In genomic region chr16:27549607-27549856, GRCh38 we compare ENCODE assay signal across 8 cellular contexts. TPM values are rescaled to one million over a fixed set of nuclear protein-coding genes. Genes with fewer than 3 reads are reported as not detected.
DNase-seq lines count a peak whose midpoint lies in the region; ATAC-seq and TF ChIP-seq lines count a peak whose summit lies in the region.

No MANE protein-coding gene starts in this region.

- TF ChIP-seq POLR2A in HCT116 (IDR thresholded peaks at IDR 0.05; ENCODE audit: borderline replicate concordance, extremely low read depth, insufficient read depth, insufficient read length), result peak; percentile 73
- TF ChIP-seq POLR2A in Peyer's patch (IDR thresholded peaks at IDR 0.05), result no peak

- H4K20me1 ChIP-seq in HCT116 (ENCODE audit: insufficient read depth), result no peaks in the 10 kb centered on the region

- peak overlapping the region; percentile 100 for H3K27ac Mint-ChIP-seq in Caco-2 (ENCODE audit: unreplicated experiment)

- TF ChIP-seq RAD21 in HCT116 (IDR thresholded peaks at IDR 0.05; ENCODE audit: low read depth), result no peak

- H3K4me1 ChIP-seq in Caco-2, result peaks cover 8% of the 10 kb centered on the region; the same call in 1 of the 2 replicates
- H3K4me1 ChIP-seq in HCT116 (ENCODE audit: control insufficient read depth in 1 of 2, insufficient read depth in 2 of 2, low read length in 2 of 2), result peaks cover 11 to 30% of the 10 kb centered on the region in 2 experiments; a peak in 3 of 4 replicates
- H3K4me1 ChIP-seq in Peyer's patch, result peaks cover 0 to 26% (median 9%) of the 10 kb centered on the region in 4 donors
- peaks cover 6% of the 10 kb centered on the region for H3K4me1 ChIP-seq in rectal smooth muscle tissue (ENCODE audit: control insufficient read depth, insufficient read depth, low read length)

- H3K4me3 Mint-ChIP-seq in Caco-2 (ENCODE audit: unreplicated experiment), result peak overlapping the region; percentile 98

- RAD21 ChIA-PET in HCT116 (lab: Charles Lee; ENCODE audit: low non-redundant PET in 1 of 2, low total read pairs in 2 of 2, uncharacterized antibody in 2 of 2, unreplicated experiment in 2 of 2), result interaction anchor here in 1 of 2 experiments (1.1 kb wide), 1 partner anchor 318 kb away, joined by 4 read pairs; no protein-coding TSS in a partner anchor

- peaks cover 26% of the 10 kb centered on the region for H3K4me1 Mint-ChIP-seq in Caco-2 (ENCODE audit: low read depth, unreplicated experiment)

- no peak for DNase-seq in Caco-2
- no peak for DNase-seq in HCT116 (ENCODE audit: low read depth, low spot score)
- no peak for DNase-seq in Peyer's patch
- DNase-seq in fibroblast of villous mesenchyme (ENCODE audit: low read depth), result no peak
- no peak for DNase-seq in cerebellar nuclear complex (lab: John Stamatoyannopoulos, UW)
- DNase-seq in pons (ENCODE audit: low spot score), result no peak
- DNase-seq in activated CD4-positive, CD25-positive, alpha-beta regulatory T cell treated with anti-CD3 and anti-CD28 coated beads, Interleukin-2, amount 50 U/mL, for 72 hours, result no peak

- H3K4me2 ChIP-seq in HCT116 (ENCODE audit: low read length), result peak overlapping the region; percentile 76

- CTCF ChIA-PET in Caco-2 (lab: Charles Lee), result no interaction called here
- CTCF ChIA-PET in HCT116 (lab: Charles Lee), result interaction anchor here (0.6 to 1.5 kb wide), 3 partner anchors 16 to 318 kb away, joined by 4 to 6 read pairs (median 6); no protein-coding TSS in a partner anchor

- no peak for TF ChIP-seq CTCF in Caco-2 (IDR thresholded peaks at IDR 0.05; ENCODE audit: insufficient read depth in 1 of 2, low read depth in 1 of 2, low read length in 1 of 2, severe bottlenecking in 1 of 2, unreplicated experiment in 1 of 2)
- no peak for TF ChIP-seq CTCF in HCT116 (IDR thresholded peaks at IDR 0.05 in 2 of 3, conservative IDR thresholded peaks at IDR 0.05 in 1 of 3; ENCODE audit: borderline replicate concordance in 1 of 3, insufficient read depth in 1 of 3, low read depth in 2 of 3, low read length in 2 of 3)
- no peak for TF ChIP-seq CTCF in Peyer's patch (IDR thresholded peaks at IDR 0.05)
- no peak for TF ChIP-seq CTCF in fibroblast of villous mesenchyme (IDR thresholded peaks at IDR 0.05; ENCODE audit: insufficient read depth, low read depth, low read length)

- peak overlapping the region; percentile 39; the same call in 1 of the 2 replicates for H3K27ac ChIP-seq in HCT116 (ENCODE audit: low read depth, low read length)
- peak overlapping the region; percentile 53 to 81 (median 68) for H3K27ac ChIP-seq in Peyer's patch
- H3K27ac ChIP-seq in rectal smooth muscle tissue (ENCODE audit: low read depth, low read length), result peak overlapping the region; percentile 38

- POLR2A ChIA-PET in Caco-2 (lab: Charles Lee), result interaction anchor here (0.6 to 1.0 kb wide), 6 partner anchors 9 to 175 kb away, joined by 3 to 4 read pairs (median 3); no protein-coding TSS in a partner anchor
- POLR2A ChIA-PET in HCT116 (lab: Charles Lee), result interaction anchor here (1.0 to 1.6 kb wide), 2 partner anchors 11 to 18 kb away, joined by 5 to 6 read pairs; no protein-coding TSS in a partner anchor

- H3K4me3 ChIP-seq in Caco-2 (ENCODE audit: low read depth, low read length), result peak overlapping the region; percentile 80
- peak overlapping the region; percentile 91 to 100 for H3K4me3 ChIP-seq in HCT116 (replicated peaks in 1 of 2; ENCODE audit: low read depth in 1 of 2, low read length in 2 of 2)
- peak overlapping the region; percentile 72 to 94 (median 82) for H3K4me3 ChIP-seq in Peyer's patch
- peak overlapping the region; percentile 100 for H3K4me3 ChIP-seq in fibroblast of villous mesenchyme (ENCODE audit: low read depth, low read length)
- peak overlapping the region; percentile 90 for H3K4me3 ChIP-seq in rectal smooth muscle tissue (ENCODE audit: low read length)

- BruUV-seq in Caco-2 (replicated peaks; lab: Mats Ljungman, UMichigan), result no TSS peak
- no TSS peak for BruUV-seq in HCT116 (replicated peaks; lab: Mats Ljungman, UMichigan)

- H3K27me3 ChIP-seq in Caco-2 (replicated peaks; ENCODE audit: control insufficient read depth, insufficient read depth, low read length) (no peaks in the 10 kb centered on the region), HCT116 (ENCODE audit: insufficient read depth, low read length) (no peaks in the 10 kb centered on the region), Peyer's patch (no peaks in the 10 kb centered on the region), rectal smooth muscle tissue (ENCODE audit: control insufficient read depth, insufficient read depth, low read length) (no peaks in the 10 kb centered on the region)

- no peaks in the 10 kb centered on the region for H3K27me3 Mint-ChIP-seq in Caco-2 (ENCODE audit: insufficient read depth, unreplicated experiment)

- H3K9ac ChIP-seq in HCT116 (ENCODE audit: low read length) (peak overlapping the region; percentile 85), rectal smooth muscle tissue (ENCODE audit: low read length) (no peak overlapping the region)

- peaks cover 61% of the 10 kb centered on the region for H3K79me2 ChIP-seq in HCT116 (ENCODE audit: insufficient read depth, low read length)

- H3K36me3 ChIP-seq in Caco-2 (ENCODE audit: control insufficient read depth, insufficient read depth, low read length) (no peaks in the 10 kb centered on the region), HCT116 (ENCODE audit: control insufficient read depth in 1 of 2, insufficient read depth in 2 of 2, low read length in 2 of 2) (peaks cover 0 to 9% of the 10 kb centered on the region in 2 experiments; a peak in 3 of 4 replicates), Peyer's patch (peaks cover 0 to 13% (median 0%) of the 10 kb centered on the region in 3 donors), rectal smooth muscle tissue (ENCODE audit: control insufficient read depth, insufficient read depth, low read length) (peaks cover 4% of the 10 kb centered on the region)

- H3K36me3 Mint-ChIP-seq in Caco-2 (ENCODE audit: insufficient read depth, unreplicated experiment), result peaks cover 44% of the 10 kb centered on the region

- intact Hi-C loops in Caco-2 (cut with micrococcal nuclease; ENCODE audit: unreplicated experiment) (no loop called here), HCT116 (cut with micrococcal nuclease) (no loop called here)

- no peaks in the 10 kb centered on the region for H3K9me3 ChIP-seq in Caco-2
- H3K9me3 ChIP-seq in HCT116 (ENCODE audit: control insufficient read depth in 1 of 2, insufficient read depth in 1 of 2, low read depth in 1 of 2, low read length in 2 of 2), result no peaks in the 10 kb centered on the region
- no peaks in the 10 kb centered on the region for H3K9me3 ChIP-seq in Peyer's patch

- no peaks in the 10 kb centered on the region for H3K9me3 Mint-ChIP-seq in Caco-2 (ENCODE audit: unreplicated experiment)

- peak; percentile 63 for ATAC-seq in HCT116

- H2AFZ ChIP-seq in HCT116 (ENCODE audit: low read depth, low read length, poor library complexity, severe bottlenecking), result no peak overlapping the region

- no peaks in the 10 kb centered on the region for H3K9me2 ChIP-seq in HCT116 (ENCODE audit: insufficient read depth)

TF ChIP-seq in HCT116, 20 proteins besides CTCF, POLR2A, EP300 and RAD21:
- TF ChIP-seq ZFX (IDR thresholded peaks at IDR 0.05), result peak; percentile 66
- no peak for TF ChIP-seq YY1 (IDR thresholded peaks at IDR 0.05; ENCODE audit: extremely low read depth, insufficient replicate concordance, low read depth, low read length)
- TF ChIP-seq SIN3A (IDR thresholded peaks at IDR 0.05; ENCODE audit: low read depth), result 0 out of 2 replicates have a peak, but pooled peaks have one; percentile 7

RNA-seq across cellular contexts. Expression of gene GTF3C1, which starts 0.2 kb away (rescaled TPM):
- 67.7 and 75.2 TPM in 2 replicates for total RNA-seq in Caco-2 (2022)
- 97.5 TPM for total RNA-seq in HCT116 (2021; ENCODE audit: unreplicated experiment)
- 60.1 and 69.8 TPM in 2 replicates for polyA plus RNA-seq in HCT116 (2012)
- 10 to 100 TPM; 49.6 to 80.1 (median 73.0) TPM for total RNA-seq in Peyer's patch
- 97.0 and 101 TPM in 2 replicates for total RNA-seq in fibroblast of villous mesenchyme

RNA-seq across cellular contexts. Expression of gene KATNIP, which starts 0.4 kb away (rescaled TPM):
- total RNA-seq in Caco-2 (2022), result 19.8 and 21.5 TPM in 2 replicates
- total RNA-seq in HCT116 (2021; ENCODE audit: unreplicated experiment), result 23.8 TPM
- 15.6 and 16.4 TPM in 2 replicates for polyA plus RNA-seq in HCT116 (2012)
- total RNA-seq in Peyer's patch, result 10 to 100 TPM; 27.5 to 59.5 (median 37.5) TPM
- total RNA-seq in fibroblast of villous mesenchyme, result 25.1 and 25.5 TPM in 2 replicates
